21 cellular contexts compared by ENCODE assay signal in the genomic region with DNA sequence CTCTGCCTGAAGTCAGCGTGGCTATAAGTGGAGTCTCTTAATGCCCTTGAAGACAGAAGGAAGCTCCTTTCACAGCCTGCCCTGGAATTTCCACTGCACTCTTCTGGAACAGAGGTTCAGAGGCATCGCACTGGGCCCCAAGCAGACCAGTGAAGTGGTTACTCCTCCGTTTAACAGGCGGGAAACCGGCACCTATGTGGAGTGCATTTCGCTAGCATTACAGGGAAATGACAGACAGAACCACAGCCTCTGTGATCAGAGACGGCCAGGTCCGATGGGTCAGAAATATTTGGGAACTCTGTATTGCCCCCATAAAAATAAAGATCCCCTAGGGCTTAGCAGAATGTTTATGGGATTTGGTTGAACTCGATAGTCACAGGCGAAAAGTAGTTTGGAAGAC.
"Had no signal": no experiment of that assay in that cellular context is flagged by ENCODE, and none has a peak within 500 bp of the region (broad histone marks: within the 10 kb centered on the region; RNA-seq: fewer than 3 reads in every experiment).

No MANE protein-coding gene starts in this region.

- H3K36me3 ChIP-seq: ascending aorta, brain microvascular endothelial cell, heart right ventricle, right atrium auricular region, vagina had no signal

- H3K36me3 Mint-ChIP-seq: activated naive CD4-positive, alpha-beta T cell treated with anti-CD3 and anti-CD28 coated beads, Interleukin-2, amount 50 U/mL, for 72 hours; type B pancreatic cell had no signal

- H3K27ac ChIP-seq: ascending aorta, brain microvascular endothelial cell, coronary artery, epithelial cell of prostate, heart right ventricle, psoas muscle, right atrium auricular region, vagina had no signal

- H3K4me3 ChIP-seq: ascending aorta, coronary artery, heart right ventricle, lung, psoas muscle, right atrium auricular region, vagina had no signal

- H3K27ac Mint-ChIP-seq: activated naive CD4-positive, alpha-beta T cell treated with anti-CD3 and anti-CD28 coated beads, Interleukin-2, amount 50 U/mL, for 72 hours; naive B cell; type B pancreatic cell had no signal

- H3K27me3 ChIP-seq: ascending aorta, brain microvascular endothelial cell, right atrium auricular region, vagina had no signal

- H3K4me1 ChIP-seq: ascending aorta, psoas muscle, right atrium auricular region, vagina had no signal

- H3K4me3 Mint-ChIP-seq: naive B cell, type B pancreatic cell had no signal

- H3K9me3 Mint-ChIP-seq: naive B cell, type B pancreatic cell had no signal

- DNase-seq: activated CD4-positive, alpha-beta T cell treated with anti-CD3 and anti-CD28 coated beads for 1 hour; activated T-cell treated with anti-CD3 and anti-CD28 coated beads, Interleukin-2, amount 50 U/mL, for 1 hour; brain microvascular endothelial cell; heart right ventricle; islet precursor cell; left colon; naive B cell; psoas muscle; stimulated activated CD4-positive, alpha-beta T cell treated with anti-CD3 and anti-CD28 coated beads, Interleukin-12 subunit alpha, Interleukin-12 subunit beta, amount 100 ng/mL, for 4 hours; stimulated activated CD4-positive, alpha-beta T cell treated with anti-CD3 and anti-CD28 coated beads, Interleukin-4, amount 100 ng/mL, for 4 hours; stimulated activated naive CD8-positive, alpha-beta T cell treated with anti-CD3 and anti-CD28 coated beads, Interleukin-15, Interleukin-2, amounts not matched to agents 100 U/mL and 50 U/mL, for 24 hours; T-helper 1 cell; T-helper 9 cell had no signal

- H3K9me3 ChIP-seq: ascending aorta, heart right ventricle, psoas muscle, right atrium auricular region, vagina had no signal
